1 cellular context compared by ENCODE assay signal in genomic region chr6:157911278-157911677, GRCh38.
TF ChIP-seq lines count a peak whose summit lies in the region.

No MANE protein-coding gene starts in this region.

TF ChIP-seq in IMR-90, 13 proteins besides CTCF, POLR2A, EP300 and RAD21 (continued from another document):
- TF ChIP-seq, protein P1, sequence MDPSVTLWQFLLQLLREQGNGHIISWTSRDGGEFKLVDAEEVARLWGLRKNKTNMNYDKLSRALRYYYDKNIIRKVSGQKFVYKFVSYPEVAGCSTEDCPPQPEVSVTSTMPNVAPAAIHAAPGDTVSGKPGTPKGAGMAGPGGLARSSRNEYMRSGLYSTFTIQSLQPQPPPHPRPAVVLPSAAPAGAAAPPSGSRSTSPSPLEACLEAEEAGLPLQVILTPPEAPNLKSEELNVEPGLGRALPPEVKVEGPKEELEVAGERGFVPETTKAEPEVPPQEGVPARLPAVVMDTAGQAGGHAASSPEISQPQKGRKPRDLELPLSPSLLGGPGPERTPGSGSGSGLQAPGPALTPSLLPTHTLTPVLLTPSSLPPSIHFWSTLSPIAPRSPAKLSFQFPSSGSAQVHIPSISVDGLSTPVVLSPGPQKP (IDR thresholded peaks at IDR 0.05; ENCODE audit: borderline replicate concordance, low read depth, low read length) = no peak
- TF ChIP-seq CEBPB (IDR thresholded peaks at IDR 0.05; ENCODE audit: low read depth, low read length) (no peak), FOS (IDR thresholded peaks at IDR 0.05; ENCODE audit: low read depth, low read length) (no peak), RCOR1 (IDR thresholded peaks at IDR 0.05; ENCODE audit: insufficient replicate concordance, low read length) (no peak), CHD1 (IDR thresholded peaks at IDR 0.05; ENCODE audit: low read depth, low read length) (no peak), SMC3 (IDR thresholded peaks at IDR 0.05; ENCODE audit: low read depth, low read length) (no peak)
